8 cellular contexts compared by ENCODE assay signal in genomic region chr22:30968015-30968923, GRCh38. TPM values are rescaled to one million over a fixed set of nuclear protein-coding genes. Genes with fewer than 3 reads are reported as not detected.
DNase-seq lines count a peak whose midpoint lies in the region; ATAC-seq and TF ChIP-seq lines count a peak whose summit lies in the region.

Gene MORC2 (minus strand): TSS chr22:30968774. CDS start chr22:30967889, 885 bp downstream.

- H4K5ac ChIP-seq in H9 (ENCODE audit: insufficient read length, low read depth, low read length): no peak within 1 kb of the TSS

- H3K4me1 Mint-ChIP-seq in H9 (peaks cover 34 to 56% of the 10 kb centered on the region in 2 experiments), progenitor cell of endocrine pancreas (ENCODE audit: low read depth) (peaks cover 13% of the 10 kb centered on the region)
- H3K4me1 Mint-ChIP-seq in activated naive CD8-positive, alpha-beta T cell treated with anti-CD3 and anti-CD28 coated beads, Interleukin-2, amount 10 ng/mL, durations not matched to agents 7 days and 5 days: peaks cover 40% of the 10 kb centered on the region

- POLR2A ChIA-PET in activated naive CD8-positive, alpha-beta T cell treated with anti-CD3 and anti-CD28 coated beads, Interleukin-2, amount 10 ng/mL, durations not matched to agents 7 days and 5 days (lab: Charles Lee): interaction anchor here (0.7 to 4.6 kb wide), 20 partner anchors 9 to 379 kb away, joined by 3 to 62 read pairs (median 5); partner anchors contain the start of genes LIMK2, PATZ1, PIK3IP1 and RNF185

- no peak within 1 kb of the TSS for H2AK5ac ChIP-seq in H9 (ENCODE audit: insufficient read length, low read length)

- H3K9me3 Mint-ChIP-seq in H9 (peaks cover 36 to 45% of the 10 kb centered on the region in 2 experiments), progenitor cell of endocrine pancreas (ENCODE audit: low read depth) (peaks cover 31% of the 10 kb centered on the region)
- H3K9me3 Mint-ChIP-seq in activated naive CD8-positive, alpha-beta T cell treated with anti-CD3 and anti-CD28 coated beads, Interleukin-2, amount 10 ng/mL, durations not matched to agents 7 days and 5 days: peaks cover 22% of the 10 kb centered on the region

- H2AFZ ChIP-seq in H9 (ENCODE audit: low read length) (no peak within 1 kb of the TSS), Loucy (ENCODE audit: low read length) (peak within 1 kb of the TSS; percentile 82)

- no peak within 1 kb of the TSS for H4K91ac ChIP-seq in H9 (ENCODE audit: insufficient read length, low read depth, low read length)

- H3T11ph ChIP-seq in H9 (ENCODE audit: low read length): peak within 1 kb of the TSS; percentile 12

- peak within 1 kb of the TSS; percentile 98 for H3K4me3 ChIP-seq in Loucy (ENCODE audit: low read length, poor library complexity, severe bottlenecking)
- H3K4me3 ChIP-seq in left ventricle myocardium inferior: peak within 1 kb of the TSS; percentile 79

- no CpG with 5 or more reads among the region's 53 CpGs for WGBS in H9 (ENCODE audit: extremely low coverage, insufficient read length, low lambda C conversion rate)

- H3K27ac ChIP-seq in H9 (ENCODE audit: insufficient read length, low read depth, low read length) (peak within 1 kb of the TSS; percentile 18), left ventricle myocardium inferior (replicated peaks) (peak within 1 kb of the TSS; percentile 97)

- H2BK12ac ChIP-seq in H9 (ENCODE audit: insufficient read length, low read depth, low read length): no peak within 1 kb of the TSS

- H4K8ac ChIP-seq in H9 (replicated peaks; ENCODE audit: insufficient read length, low read depth, low read length): no peak within 1 kb of the TSS

- peak; percentile 49 for ATAC-seq in activated naive CD8-positive, alpha-beta T cell treated with anti-CD3 and anti-CD28 coated beads, Interleukin-2, amount 10 ng/mL, durations not matched to agents 7 days and 5 days (ENCODE audit: low read depth)

- H3K4ac ChIP-seq in H9 (ENCODE audit: low read depth, low read length): no peak within 1 kb of the TSS; the same call in 1 of the 2 replicates

- H4K20me1 ChIP-seq in H9 (ENCODE audit: control insufficient read depth, insufficient read depth, insufficient read length): no peaks in the 10 kb centered on the region
- peaks cover 49% of the 10 kb centered on the region for H4K20me1 ChIP-seq in Loucy (ENCODE audit: insufficient read depth, low read length, poor library complexity, severe bottlenecking)

- H3K27me3 Mint-ChIP-seq in H9 (ENCODE audit: low read depth) (peaks cover 8% of the 10 kb centered on the region), progenitor cell of endocrine pancreas (no peaks in the 10 kb centered on the region)
- H3K27me3 Mint-ChIP-seq in activated naive CD8-positive, alpha-beta T cell treated with anti-CD3 and anti-CD28 coated beads, Interleukin-2, amount 10 ng/mL, durations not matched to agents 7 days and 5 days: no peaks in the 10 kb centered on the region

- H2BK15ac ChIP-seq in H9 (ENCODE audit: low read depth, low read length): no peak within 1 kb of the TSS

- no peak within 1 kb of the TSS for H2BK20ac ChIP-seq in H9 (ENCODE audit: low read depth, low read length, poor library complexity, severe bottlenecking)

- H3K18ac ChIP-seq in H9 (ENCODE audit: insufficient read length, low read depth, low read length): peak within 1 kb of the TSS; percentile 99

- H3K4me2 ChIP-seq in H9 (ENCODE audit: insufficient read depth, insufficient read length, low read length) (peak within 1 kb of the TSS; percentile 90), Loucy (ENCODE audit: low read depth, low read length, poor library complexity, severe bottlenecking) (peak within 1 kb of the TSS; percentile 96)

- peak within 1 kb of the TSS; percentile 92 for H3K9ac ChIP-seq in H9 (ENCODE audit: extremely low read depth, insufficient read length, low read length)
- peak within 1 kb of the TSS; percentile 80 for H3K9ac ChIP-seq in Loucy (ENCODE audit: low read depth, low read length, poor library complexity, severe bottlenecking)

- peaks cover 47% of the 10 kb centered on the region for H3K79me2 ChIP-seq in H9 (ENCODE audit: insufficient read depth, low read length)
- peaks cover 92% of the 10 kb centered on the region for H3K79me2 ChIP-seq in Loucy (ENCODE audit: insufficient read depth, low read length)

- H3K56ac ChIP-seq in H9 (ENCODE audit: insufficient read length, low read depth, low read length): no peak within 1 kb of the TSS

- H3K23me2 ChIP-seq in H9 (ENCODE audit: insufficient read length, low read depth, low read length, poor library complexity, severe bottlenecking): peaks cover 4% of the 10 kb centered on the region

- H3K27ac Mint-ChIP-seq in H9 (peak within 1 kb of the TSS; percentile 90 to 98 (median 97); a peak in 6 of 7 replicates), progenitor cell of endocrine pancreas (peak within 1 kb of the TSS; percentile 99)
- H3K27ac Mint-ChIP-seq in activated naive CD8-positive, alpha-beta T cell treated with anti-CD3 and anti-CD28 coated beads, Interleukin-2, amount 10 ng/mL, durations not matched to agents 7 days and 5 days: peak within 1 kb of the TSS; percentile 99

- no peak within 1 kb of the TSS for H2BK120ac ChIP-seq in H9 (ENCODE audit: low read depth, low read length, poor library complexity, severe bottlenecking)

- no peak within 1 kb of the TSS for H2BK5ac ChIP-seq in H9 (ENCODE audit: insufficient read length, low read length)

- peak within 1 kb of the TSS; percentile 99 for H3K14ac ChIP-seq in H9 (ENCODE audit: insufficient read depth, low read length)

- peak; percentile 59 for DNase-seq in NCI-H1105 treated with DMSO at 0.1 percent for 48 hours (lab: John Stamatoyannopoulos, UW)
- no peak for DNase-seq in NCI-H1105 (lab: John Stamatoyannopoulos, UW)
- peak; percentile 86 for DNase-seq in H9
- DNase-seq in activated naive CD8-positive, alpha-beta T cell treated with anti-CD3 and anti-CD28 coated beads, Interleukin-2, amount 10 ng/mL, durations not matched to agents 7 days and 5 days: no peak
- no peak for DNase-seq in left ventricle myocardium inferior
- DNase-seq in progenitor cell of endocrine pancreas (ENCODE audit: low spot score, unreplicated experiment): no peak
- no peak for DNase-seq in NCI-H128 (lab: John Stamatoyannopoulos, UW; ENCODE audit: unreplicated experiment)

- no peaks in the 10 kb centered on the region for H3K4me1 ChIP-seq in H9 (ENCODE audit: insufficient read depth, low read length)
- H3K4me1 ChIP-seq in Loucy (ENCODE audit: insufficient read depth, low read length, poor library complexity, severe bottlenecking): peaks cover 39% of the 10 kb centered on the region
- peaks cover 74% of the 10 kb centered on the region for H3K4me1 ChIP-seq in left ventricle myocardium inferior

- no peaks in the 10 kb centered on the region for H3K9me2 ChIP-seq in Loucy (replicated peaks; ENCODE audit: low read depth, low read length)

- intact Hi-C loops in left ventricle myocardium inferior (cut with micrococcal nuclease): no loop called here

- TF ChIP-seq CTCF in H9 (conservative IDR thresholded peaks at IDR 0.05) (no peak), Loucy (conservative IDR thresholded peaks at IDR 0.05; ENCODE audit: low read length) (no peak), left ventricle myocardium inferior (IDR thresholded peaks at IDR 0.05; ENCODE audit: borderline replicate concordance) (no peak), progenitor cell of endocrine pancreas (IDR thresholded peaks at IDR 0.05; ENCODE audit: unreplicated experiment) (no peak)

- H3K36me3 Mint-ChIP-seq in H9 (ENCODE audit: insufficient read depth in 1 of 3, low read depth in 3 of 3): peaks cover 51 to 59% (median 57%) of the 10 kb centered on the region in 3 experiments
- H3K36me3 Mint-ChIP-seq in activated naive CD8-positive, alpha-beta T cell treated with anti-CD3 and anti-CD28 coated beads, Interleukin-2, amount 10 ng/mL, durations not matched to agents 7 days and 5 days: peaks cover 68% of the 10 kb centered on the region
- peaks cover 72% of the 10 kb centered on the region for H3K36me3 Mint-ChIP-seq in progenitor cell of endocrine pancreas (ENCODE audit: insufficient read depth)

- H3K36me3 ChIP-seq in Loucy (ENCODE audit: insufficient read depth, low read length): peaks cover 19% of the 10 kb centered on the region
- H3K36me3 ChIP-seq in left ventricle myocardium inferior: peaks cover 28% of the 10 kb centered on the region

- H3K9me3 ChIP-seq in H9 (ENCODE audit: control insufficient read depth, low read depth, low read length) (no peaks in the 10 kb centered on the region), Loucy (ENCODE audit: insufficient read depth, low read depth, low read length) (peaks cover 3% of the 10 kb centered on the region; the same call in 1 of the 2 replicates), left ventricle myocardium inferior (replicated peaks) (peaks cover 47% of the 10 kb centered on the region)

- H3K23ac ChIP-seq in H9 (ENCODE audit: insufficient read length, low read depth, low read length): no peak within 1 kb of the TSS

- H3K4me3 Mint-ChIP-seq in H9 (peak within 1 kb of the TSS; percentile 87 to 92), progenitor cell of endocrine pancreas (ENCODE audit: low read depth) (peak within 1 kb of the TSS; percentile 89)
- H3K4me3 Mint-ChIP-seq in activated naive CD8-positive, alpha-beta T cell treated with anti-CD3 and anti-CD28 coated beads, Interleukin-2, amount 10 ng/mL, durations not matched to agents 7 days and 5 days: peak within 1 kb of the TSS; percentile 97

- H3K27me3 ChIP-seq in H9 (ENCODE audit: insufficient read depth, low read length) (no peaks in the 10 kb centered on the region), Loucy (ENCODE audit: insufficient read depth, low read length, poor library complexity, severe bottlenecking) (no peaks in the 10 kb centered on the region), left ventricle myocardium inferior (ENCODE audit: low read depth) (no peaks in the 10 kb centered on the region)

- peaks cover under 1% of the 10 kb centered on the region for H3K79me1 ChIP-seq in H9 (ENCODE audit: insufficient read depth, low read depth, low read length, poor library complexity, severe bottlenecking)

- no peaks in the 10 kb centered on the region for H3F3A ChIP-seq in Loucy (ENCODE audit: low read depth)

RNA-seq across cellular contexts. Expression of gene MORC2, which starts in this region (rescaled TPM):
- total RNA-seq in H9 (2021): 37.2 and 37.4 TPM in 2 replicates
- total RNA-seq in activated naive CD8-positive, alpha-beta T cell treated with anti-CD3 and anti-CD28 coated beads, Interleukin-2, amount 10 ng/mL, durations not matched to agents 7 days and 5 days: 10 to 100 TPM; 27.9 to 32.6 TPM
- total RNA-seq in left ventricle myocardium inferior: 18.0 TPM
- total RNA-seq in progenitor cell of endocrine pancreas: 47.3 and 50.1 TPM in 2 replicates

Comparison
In these comparisons a context has a peak if more than half of its experiments do, and no peak if none do; other contexts are left out.
1. DNase-seq: peak in NCI-H1105 treated with DMSO at 0.1 percent for 48 hours (single experiment) and H9 (single experiment); none in NCI-H1105 (single experiment), activated naive CD8-positive, alpha-beta T cell treated with anti-CD3 and anti-CD28 coated beads, Interleukin-2, amount 10 ng/mL, durations not matched to agents 7 days and 5 days (single experiment), left ventricle myocardium inferior (single experiment), progenitor cell of endocrine pancreas (single experiment) and NCI-H128 (single experiment).
2. Peak in every context shown above with its lines, with median percentiles within 50 percentile points of each other: H3K27ac Mint-ChIP-seq and H3K4me3 Mint-ChIP-seq.